ENCODE assay signal across 1 cellular context in genomic region chr1:39016604-39017171, GRCh38.
TF ChIP-seq lines count a peak whose summit lies in the region.

No MANE protein-coding gene starts in this region.

TF ChIP-seq in HepG2, 621 proteins besides CTCF, POLR2A, EP300 and RAD21 (continues in another document):
- TF ChIP-seq SRSF4 (IDR thresholded peaks at IDR 0.05; ENCODE audit: low read depth, low read length, poor library complexity, severe bottlenecking): no peak
- no peak for TF ChIP-seq ZFP36L1 (CRISPR knock-in tag; IDR thresholded peaks at IDR 0.05)
- TF ChIP-seq JARID2 (CRISPR knock-in tag; IDR thresholded peaks at IDR 0.05; ENCODE audit: insufficient replicate concordance): no peak
- no peak for TF ChIP-seq AFF4 (CRISPR knock-in tag; IDR thresholded peaks at IDR 0.05)
- no peak for TF ChIP-seq ZBTB37 (CRISPR knock-in tag; IDR thresholded peaks at IDR 0.05)
- TF ChIP-seq HBP1 (CRISPR knock-in tag; IDR thresholded peaks at IDR 0.05; ENCODE audit: low read depth): no peak
- no peak for TF ChIP-seq ZNF713 (CRISPR knock-in tag; IDR thresholded peaks at IDR 0.05)
- no peak for TF ChIP-seq ATF1 (CRISPR knock-in tag; IDR thresholded peaks at IDR 0.05)
- no peak for TF ChIP-seq HOXA5 (CRISPR knock-in tag; IDR thresholded peaks at IDR 0.05)
- TF ChIP-seq FOSL2 (CRISPR knock-in tag; IDR thresholded peaks at IDR 0.05): peak; percentile 96
- TF ChIP-seq ZNF83 (CRISPR knock-in tag; IDR thresholded peaks at IDR 0.05; ENCODE audit: borderline replicate concordance): no peak
- TF ChIP-seq ZNF12 (CRISPR knock-in tag; IDR thresholded peaks at IDR 0.05): no peak
- no peak for TF ChIP-seq RNF2 (conservative IDR thresholded peaks at IDR 0.05; ENCODE audit: low read depth)
- no peak for TF ChIP-seq ZNF337 (CRISPR knock-in tag; IDR thresholded peaks at IDR 0.05; ENCODE audit: borderline replicate concordance, low read depth)
- TF ChIP-seq ZNF776 (CRISPR knock-in tag; IDR thresholded peaks at IDR 0.05): no peak
- TF ChIP-seq ZNF383 (CRISPR knock-in tag; IDR thresholded peaks at IDR 0.05; ENCODE audit: borderline replicate concordance): no peak
- peak; percentile 90 for TF ChIP-seq TFE3 (CRISPR knock-in tag; IDR thresholded peaks at IDR 0.05)
- no peak for TF ChIP-seq ZNF580 (CRISPR knock-in tag; IDR thresholded peaks at IDR 0.05; ENCODE audit: borderline replicate concordance, low read depth)
- 0 out of 2 replicates have a peak, but pooled peaks have one; percentile 40 for TF ChIP-seq KDM2A (CRISPR knock-in tag; IDR thresholded peaks at IDR 0.05; ENCODE audit: borderline replicate concordance, low read depth)
- TF ChIP-seq JUNB (CRISPR knock-in tag; IDR thresholded peaks at IDR 0.05; ENCODE audit: borderline replicate concordance): peak; percentile 77; the same call in 1 of the 2 replicates
- TF ChIP-seq ZFP36L2 (CRISPR knock-in tag; IDR thresholded peaks at IDR 0.05): no peak
- TF ChIP-seq PRDM10 (CRISPR knock-in tag; IDR thresholded peaks at IDR 0.05; ENCODE audit: low read depth): peak; percentile 71; the same call in 1 of the 2 replicates
- no peak for TF ChIP-seq FOXJ3 (CRISPR knock-in tag; IDR thresholded peaks at IDR 0.05; ENCODE audit: borderline replicate concordance)
- TF ChIP-seq ZNF367 (CRISPR knock-in tag; IDR thresholded peaks at IDR 0.05; ENCODE audit: borderline replicate concordance): no peak
- TF ChIP-seq ATF6 (CRISPR knock-in tag; conservative IDR thresholded peaks at IDR 0.05): no peak
- no peak for TF ChIP-seq ZNF335 (CRISPR knock-in tag; IDR thresholded peaks at IDR 0.05)
- no peak; the same call in 1 of the 2 replicates for TF ChIP-seq ZSCAN29 (CRISPR knock-in tag; conservative IDR thresholded peaks at IDR 0.05)
- no peak for TF ChIP-seq ZNF766 (CRISPR knock-in tag; IDR thresholded peaks at IDR 0.05; ENCODE audit: borderline replicate concordance)
- TF ChIP-seq E2F5 (CRISPR knock-in tag; conservative IDR thresholded peaks at IDR 0.05): no peak
- TF ChIP-seq CBX1 (IDR thresholded peaks at IDR 0.05; ENCODE audit: low read depth): no peak
- no peak for TF ChIP-seq ZNF780A (CRISPR knock-in tag; IDR thresholded peaks at IDR 0.05)
- TF ChIP-seq TRAFD1 (CRISPR knock-in tag; IDR thresholded peaks at IDR 0.05; ENCODE audit: borderline replicate concordance): no peak
- peak; percentile 48 for TF ChIP-seq SALL1 (CRISPR knock-in tag; IDR thresholded peaks at IDR 0.05)
- no peak for TF ChIP-seq ZBTB10 (CRISPR knock-in tag; IDR thresholded peaks at IDR 0.05; ENCODE audit: borderline replicate concordance)
- TF ChIP-seq MAFG (CRISPR knock-in tag; IDR thresholded peaks at IDR 0.05): no peak
- TF ChIP-seq ZZZ3 (CRISPR knock-in tag; IDR thresholded peaks at IDR 0.05; ENCODE audit: borderline replicate concordance): no peak
- TF ChIP-seq ZNF691 (CRISPR knock-in tag; IDR thresholded peaks at IDR 0.05; ENCODE audit: borderline replicate concordance, low read depth): no peak
- no peak for TF ChIP-seq TMF1 (CRISPR knock-in tag; IDR thresholded peaks at IDR 0.05; ENCODE audit: low read depth)
- TF ChIP-seq CHCHD3 (CRISPR knock-in tag; IDR thresholded peaks at IDR 0.05): no peak
- TF ChIP-seq CHD2 (IDR thresholded peaks at IDR 0.05; ENCODE audit: low read depth, low read length): no peak
- TF ChIP-seq SSRP1 (CRISPR knock-in tag; IDR thresholded peaks at IDR 0.05): no peak
